ENCODE assay signal across 8 cellular contexts in genomic region chr18:26657618-26658581, GRCh38.
DNase-seq lines count a peak whose midpoint lies in the region; ATAC-seq and TF ChIP-seq lines count a peak whose summit lies in the region.

No MANE protein-coding gene starts in this region.

- no peaks in the 10 kb centered on the region for H3K9me3 ChIP-seq in NT2/D1 (ENCODE audit: insufficient read depth, low read length)
- no peaks in the 10 kb centered on the region for H3K9me3 ChIP-seq in psoas muscle

- DNase-seq in Daoy (ENCODE audit: low read depth): peak; percentile 14
- no peak for DNase-seq in NT2/D1 (ENCODE audit: low read depth, low spot score)
- no peak for DNase-seq in epithelial cell of esophagus (ENCODE audit: low read depth)
- no peak for DNase-seq in psoas muscle
- no peak for DNase-seq in cortex of kidney (lab: John Stamatoyannopoulos, UW)

- H3K4me3 ChIP-seq in NT2/D1 (ENCODE audit: insufficient read length, low read depth) (peak overlapping the region; percentile 43), epithelial cell of esophagus (ENCODE audit: low read length) (peak overlapping the region; percentile 65), psoas muscle (peak overlapping the region; percentile 76)

- 9 to 11% (median 11%) methylated on average over 16 of the region's 16 CpGs for WGBS in psoas muscle, 3 donors

- H3K9ac ChIP-seq in NT2/D1 (ENCODE audit: insufficient read length, low read depth): peak overlapping the region; percentile 42

- H3K27ac ChIP-seq in psoas muscle: no peak overlapping the region

- H3K27me3 ChIP-seq in NT2/D1 (ENCODE audit: insufficient read depth, insufficient read length) (peaks cover 6% of the 10 kb centered on the region), psoas muscle (ENCODE audit: insufficient read depth in 3 of 3, low read length in 2 of 3) (peaks cover 0 to 73% (median 7%) of the 10 kb centered on the region in 3 donors)

- H3K4me1 ChIP-seq in NT2/D1 (ENCODE audit: insufficient read depth, insufficient read length): no peaks in the 10 kb centered on the region
- H3K4me1 ChIP-seq in psoas muscle: peaks cover 13% of the 10 kb centered on the region

- no peak for TF ChIP-seq CTCF in epithelial cell of esophagus (IDR thresholded peaks at IDR 0.05; ENCODE audit: insufficient read depth, low read depth, low read length, missing control alignments)
- TF ChIP-seq CTCF in psoas muscle (IDR thresholded peaks at IDR 0.05): no peak

- ATAC-seq in psoas muscle (no peak), HG03378 (IDR thresholded peaks at IDR 0.05; ENCODE audit: unreplicated experiment) (no peak), GM18511 (IDR thresholded peaks at IDR 0.05; ENCODE audit: unreplicated experiment) (no peak), HG03565 (IDR thresholded peaks at IDR 0.05; ENCODE audit: unreplicated experiment) (no peak)

- H3K36me3 ChIP-seq in NT2/D1 (ENCODE audit: insufficient read depth, insufficient read length, low read length) (no peaks in the 10 kb centered on the region), psoas muscle (ENCODE audit: insufficient read depth in 1 of 2, low read depth in 1 of 2) (no peaks in the 10 kb centered on the region)

- intact Hi-C loops in psoas muscle (cut with DNase I): loop anchor here in 1 of 2 donors (10.0 kb wide), 1 partner anchor 433 kb away; the partner anchor contains the start of gene TAF4B
